In genomic region chr2:16625201-16625729, GRCh38 we compare ENCODE assay signal across 9 cellular contexts. TPM values are rescaled to one million over a fixed set of nuclear protein-coding genes. Genes with fewer than 3 reads are reported as not detected.
A peak's percentile ranks its signal among the peaks of the same experiment; 100 is the strongest.
DNase-seq lines count a peak whose midpoint lies in the region; ATAC-seq, FAIRE-seq and TF ChIP-seq lines count a peak whose summit lies in the region.
"Had no signal": no experiment of that assay in that cellular context is flagged by ENCODE, and none has a peak within 500 bp of the region (broad histone marks: within the 10 kb centered on the region; RNA-seq: fewer than 3 reads in every experiment).

No MANE protein-coding gene starts in this region.

- CTCF ChIA-PET in K562 (lab: Yijun Ruan, JAX; ENCODE audit: low intra/inter-chr PET ratio) = interaction anchor here (0.6 kb wide), 1 partner anchor 16 kb away, joined by 3 read pairs; no protein-coding TSS in a partner anchor
- CTCF ChIA-PET in activated CD8-positive, alpha-beta memory T cell treated with anti-CD3 and anti-CD28 coated beads, Interleukin-2, amount 10 ng/mL, durations not matched to agents 7 days and 5 days (lab: Charles Lee) = no interaction called here

- H2AFZ ChIP-seq in K562 (ENCODE audit: low read depth, low read length) = peak overlapping the region; percentile 94

- H3K9me1 ChIP-seq in K562 (ENCODE audit: control insufficient read depth, insufficient read depth, low read length) = no peaks in the 10 kb centered on the region

- TF ChIP-seq CTCF in HL-60 (IDR thresholded peaks at IDR 0.05; ENCODE audit: insufficient read depth, low read length) (no peak), K562 (IDR thresholded peaks at IDR 0.05 in 2 of 3, conservative IDR thresholded peaks at IDR 0.05 in 1 of 3; ENCODE audit: insufficient read depth in 2 of 3, low read depth in 1 of 3, low read length in 3 of 3) (no peak)

- H3K27ac Mint-ChIP-seq in activated CD8-positive, alpha-beta memory T cell treated with anti-CD3 and anti-CD28 coated beads, Interleukin-2, amount 10 ng/mL, durations not matched to agents 7 days and 5 days = no peak overlapping the region

- DNase-seq in CD1c-positive myeloid dendritic cell (ENCODE audit: extremely low spot score) (peak; percentile 88), HL-60 (ENCODE audit: low read depth in 1 of 2, low spot score in 1 of 2) (peak; percentile 51 to 95), K562 (ENCODE audit: extremely low read depth in 1 of 4, low spot score in 3 of 4) (peak in 2 of 4 experiments; percentile 29 to 67), NCI-H526 (lab: John Stamatoyannopoulos, UW) (no peak), iPS-NIHi11 (ENCODE audit: low spot score) (no peak)
- no peak for DNase-seq in activated CD8-positive, alpha-beta memory T cell treated with anti-CD3 and anti-CD28 coated beads, Interleukin-2, amount 10 ng/mL, durations not matched to agents 7 days and 5 days
- DNase-seq in activated T-cell treated with anti-CD3 and anti-CD28 coated beads, Interleukin-2, amount 50 U/mL, for 1 hour = no peak

- H3K36me3 ChIP-seq in K562 (ENCODE audit: control insufficient read depth, insufficient read depth, low read length) (no peaks in the 10 kb centered on the region), muscle layer of colon (ENCODE audit: insufficient read depth, low read length) (peaks cover 22% of the 10 kb centered on the region)

- H3K4me3 ChIP-seq in HL-60 (replicated peaks; ENCODE audit: insufficient read depth, low read length) (no peak overlapping the region), K562 (no peak overlapping the region), muscle layer of colon (ENCODE audit: low read depth in 1 of 2, low read length in 2 of 2) (no peak overlapping the region)

- no peaks in the 10 kb centered on the region for H3K27me3 Mint-ChIP-seq in activated CD8-positive, alpha-beta memory T cell treated with anti-CD3 and anti-CD28 coated beads, Interleukin-2, amount 10 ng/mL, durations not matched to agents 7 days and 5 days

- peak overlapping the region; percentile 68 for H3K4me2 ChIP-seq in K562 (ENCODE audit: insufficient read depth, low read length)

- H3K9me3 Mint-ChIP-seq in activated CD8-positive, alpha-beta memory T cell treated with anti-CD3 and anti-CD28 coated beads, Interleukin-2, amount 10 ng/mL, durations not matched to agents 7 days and 5 days (ENCODE audit: low read depth) = no peaks in the 10 kb centered on the region

- H3K4me3 Mint-ChIP-seq in activated CD8-positive, alpha-beta memory T cell treated with anti-CD3 and anti-CD28 coated beads, Interleukin-2, amount 10 ng/mL, durations not matched to agents 7 days and 5 days = no peak overlapping the region

- peak; percentile 87 for FAIRE-seq in K562 (lab: Jason Lieb, UNC)
- FAIRE-seq: G401.6 had no signal

- no peaks in the 10 kb centered on the region for H3K79me2 ChIP-seq in K562 (ENCODE audit: control insufficient read depth, insufficient read depth, low read length)

- peak; percentile 54 for TF ChIP-seq EP300 in K562 (IDR thresholded peaks at IDR 0.05; ENCODE audit: low read length)

- H3K4me1 Mint-ChIP-seq in activated CD8-positive, alpha-beta memory T cell treated with anti-CD3 and anti-CD28 coated beads, Interleukin-2, amount 10 ng/mL, durations not matched to agents 7 days and 5 days = peaks cover 14% of the 10 kb centered on the region

- 10% methylated on average over 4 of the region's 5 CpGs for WGBS in K562 (ENCODE audit: insufficient coverage, low coverage, missing lambda C conversion rate)

- no peak; a peak in 1 of 4 replicates for TF ChIP-seq RAD21 in K562 (CRISPR knock-in tag; conservative IDR thresholded peaks at IDR 0.05 in 1 of 2, IDR thresholded peaks at IDR 0.05 in 1 of 2)

- H3K27ac ChIP-seq in HL-60 (replicated peaks) = peak overlapping the region; percentile 84
- peak overlapping the region; percentile 74; the same call in 2 of the 3 replicates for H3K27ac ChIP-seq in K562 (ENCODE audit: extremely low read depth, low read depth, low read length)
- H3K27ac ChIP-seq in muscle layer of colon (ENCODE audit: low read depth, low read length) = peak overlapping the region; percentile 7

- no peaks in the 10 kb centered on the region for H4K20me1 ChIP-seq in K562 (replicated peaks; ENCODE audit: control insufficient read depth, insufficient read depth, low read length)

- ATAC-seq in K562 = peak; percentile 70
- no peak for ATAC-seq in activated CD8-positive, alpha-beta memory T cell treated with anti-CD3 and anti-CD28 coated beads, Interleukin-2, amount 10 ng/mL, durations not matched to agents 7 days and 5 days

- in situ Hi-C loops in K562 (cut with MboI) = no loop called here

- H3K27me3 ChIP-seq in HL-60 (ENCODE audit: insufficient read depth, poor library complexity, severe bottlenecking) (no peaks in the 10 kb centered on the region), K562 (ENCODE audit: control insufficient read depth in 2 of 2, insufficient read depth in 2 of 2, low read length in 2 of 2) (no peaks in the 10 kb centered on the region), muscle layer of colon (ENCODE audit: control insufficient read depth in 1 of 2, insufficient read depth in 2 of 2, low read length in 2 of 2) (no peaks in the 10 kb centered on the region)

- H3K9ac ChIP-seq in K562 (ENCODE audit: insufficient read depth in 1 of 2, low read depth in 2 of 2, low read length in 2 of 2) (peak overlapping the region; percentile 13 to 47; a peak in 2 of 4 replicates), muscle layer of colon (ENCODE audit: low read length) (no peak overlapping the region)

- peaks cover 17 to 48% of the 10 kb centered on the region in 2 experiments for H3K4me1 ChIP-seq in K562 (replicated peaks in 1 of 2; ENCODE audit: control insufficient read depth in 2 of 2, insufficient read depth in 2 of 2, low read length in 2 of 2)
- peaks cover 26% of the 10 kb centered on the region for H3K4me1 ChIP-seq in muscle layer of colon (ENCODE audit: insufficient read depth, low read length)

- intact Hi-C loops in K562 (cut with micrococcal nuclease) = loop anchor here (10.0 kb wide), 1 partner anchor 680 kb away; no protein-coding TSS in a partner anchor

- no peaks in the 10 kb centered on the region for H3K36me3 Mint-ChIP-seq in activated CD8-positive, alpha-beta memory T cell treated with anti-CD3 and anti-CD28 coated beads, Interleukin-2, amount 10 ng/mL, durations not matched to agents 7 days and 5 days

- POLR2A ChIA-PET in K562 (lab: Yijun Ruan, JAX) = interaction anchor here (1.5 kb wide), 1 partner anchor 10 kb away, joined by 4 read pairs; no protein-coding TSS in a partner anchor

- H3K9me3 ChIP-seq in K562 (replicated peaks; ENCODE audit: control insufficient read depth, insufficient read depth, low read depth, low read length) = no peaks in the 10 kb centered on the region
- H3K9me3 ChIP-seq in muscle layer of colon (ENCODE audit: low read length) = no peaks in the 10 kb centered on the region

- no peak for TF ChIP-seq POLR2A in K562 (conservative IDR thresholded peaks at IDR 0.05)

- no TSS peak for BruUV-seq in K562 (replicated peaks; lab: Mats Ljungman, UMichigan)

TF ChIP-seq in K562, 482 proteins besides CTCF, POLR2A, EP300 and RAD21 (continues in another document):
- TF ChIP-seq, protein P1, sequence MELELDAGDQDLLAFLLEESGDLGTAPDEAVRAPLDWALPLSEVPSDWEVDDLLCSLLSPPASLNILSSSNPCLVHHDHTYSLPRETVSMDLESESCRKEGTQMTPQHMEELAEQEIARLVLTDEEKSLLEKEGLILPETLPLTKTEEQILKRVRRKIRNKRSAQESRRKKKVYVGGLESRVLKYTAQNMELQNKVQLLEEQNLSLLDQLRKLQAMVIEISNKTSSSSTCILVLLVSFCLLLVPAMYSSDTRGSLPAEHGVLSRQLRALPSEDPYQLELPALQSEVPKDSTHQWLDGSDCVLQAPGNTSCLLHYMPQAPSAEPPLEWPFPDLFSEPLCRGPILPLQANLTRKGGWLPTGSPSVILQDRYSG (tag; conservative IDR thresholded peaks at IDR 0.05; ENCODE audit: low read depth) = peak; percentile 80; the same call in 1 of the 2 replicates
- TF ChIP-seq MAZ (CRISPR knock-in tag; conservative IDR thresholded peaks at IDR 0.05 in 1 of 2, IDR thresholded peaks at IDR 0.05 in 1 of 2) = peak; percentile 21 to 65; a peak in 2 of 4 replicates
- TF ChIP-seq MTA2 (IDR thresholded peaks at IDR 0.05; ENCODE audit: low read depth) = no peak
- TF ChIP-seq ETV5 (CRISPR knock-in tag; IDR thresholded peaks at IDR 0.05; ENCODE audit: low read depth) = peak; percentile 80
- peak; percentile 59; the same call in 1 of the 2 replicates for TF ChIP-seq EGR1 (conservative IDR thresholded peaks at IDR 0.05)
- no peak for TF ChIP-seq MBD2 (IDR thresholded peaks at IDR 0.05; ENCODE audit: borderline replicate concordance, low read depth)
- TF ChIP-seq ZNF232 (CRISPR knock-in tag; IDR thresholded peaks at IDR 0.05) = no peak
- TF ChIP-seq SMAD4 (CRISPR knock-in tag; conservative IDR thresholded peaks at IDR 0.05) = peak; percentile 64; the same call in 1 of the 2 replicates
- peak; percentile 89; the same call in 1 of the 2 replicates for TF ChIP-seq OTX1 (CRISPR knock-in tag; IDR thresholded peaks at IDR 0.05)
- no peak for TF ChIP-seq GATAD2A (IDR thresholded peaks at IDR 0.05)
- no peak for TF ChIP-seq ZC3H4 (CRISPR knock-in tag; IDR thresholded peaks at IDR 0.05; ENCODE audit: borderline replicate concordance)

RNA-seq across cellular contexts. Expression of gene CYRIA, which starts 40.4 kb away (rescaled TPM):
- 0.11 and 0.46 TPM in 2 replicates for total RNA-seq in K562 (2011; cell fraction: chromatin; rRNA removed; ENCODE audit: low replicate concordance)
- total RNA-seq in K562 (2011; cell fraction: nucleolus; rRNA removed) = under 0.01 TPM in 1 of 2 replicates, not detected in the other
- 0.15 TPM in 1 of 2 replicates, not detected in the other for total RNA-seq in K562 (2011; cell fraction: nucleoplasm; rRNA removed)
- total RNA-seq in K562 (2014; rRNA removed) = 0.98 and 1.1 TPM in 2 replicates
- 2.6 and 2.7 TPM in 2 replicates for total RNA-seq in K562 (2014; rRNA removed; fragmentation: Illumina TruSeq; extraction: Trizol)
- total RNA-seq in K562 (2015; rRNA removed; fragmentation: Illumina TruSeq; extraction: Trizol) = 4.9 and 5.6 TPM in 2 replicates
- 2.8 and 4.9 TPM in 2 replicates for total RNA-seq in K562 (2021)
- polyA plus RNA-seq in K562 (2011; rRNA removed) = 0.84 and 1.1 TPM in 2 replicates
- 0.21 and 0.47 TPM in 2 replicates for polyA plus RNA-seq in K562 (2011; cell fraction: cytosol; rRNA removed)
- 0.65 and 1.3 TPM in 2 replicates for polyA plus RNA-seq in K562 (2011; cell fraction: nucleus; rRNA removed)
- 3.7 and 12.1 TPM in 2 replicates for polyA plus RNA-seq in K562 (2012)
- polyA plus RNA-seq in K562 (2014; fragmentation: Illumina TruSeq; extraction: Trizol) = 2.4 and 4.0 TPM in 2 replicates
- 1 to 10 TPM; 2.8 to 3.3 TPM for polyA plus RNA-seq in K562 (2014; fragmentation: Nextera tagmentation; extraction: Ambion mirVana)
- 1.3 and 3.0 TPM in 2 replicates for polyA plus RNA-seq in K562 (2014; rRNA removed)
- polyA minus RNA-seq in K562 (2011; rRNA and poly(A)+ RNA removed) = 1.2 TPM in 2 replicates
- polyA minus RNA-seq in K562 (2011; cell fraction: cytosol; rRNA and poly(A)+ RNA removed) = 0.36 TPM in 1 of 2 replicates, not detected in the other
- 0.78 and 0.81 TPM in 2 replicates for polyA minus RNA-seq in K562 (2011; cell fraction: nucleus; rRNA and poly(A)+ RNA removed)
- total RNA-seq in activated CD8-positive, alpha-beta memory T cell treated with anti-CD3 and anti-CD28 coated beads, Interleukin-2, amount 10 ng/mL, durations not matched to agents 7 days and 5 days = 1 to 10 TPM in 1 of 2 experiments, under 1 TPM in 1; 0.77 to 1.7 TPM

Comparison
In these comparisons a context has a peak if more than half of its experiments do, and no peak if none do; other contexts are left out.
1. DNase-seq: peak in CD1c-positive myeloid dendritic cell (single experiment) and HL-60 (2 of 2); none in activated CD8-positive, alpha-beta memory T cell treated with anti-CD3 and anti-CD28 coated beads, Interleukin-2, amount 10 ng/mL, durations not matched to agents 7 days and 5 days (single experiment), activated T-cell treated with anti-CD3 and anti-CD28 coated beads, Interleukin-2, amount 50 U/mL, for 1 hour (single experiment), NCI-H526 (0 of 2) and iPS-NIHi11 (single experiment).
2. H3K27ac ChIP-seq: peak in every context shown above with its lines; median percentile 84 in HL-60; 74 in K562; 7 in muscle layer of colon.